Comparison of ENCODE assay signal across 26 cellular contexts in genomic region chr5:32024751-32025150, GRCh38.
"Had no signal": no experiment of that assay in that cellular context is flagged by ENCODE, and none has a peak within 500 bp of the region (broad histone marks: within the 10 kb centered on the region; RNA-seq: fewer than 3 reads in every experiment).

No MANE protein-coding gene starts in this region.

- H3K79me2 ChIP-seq: parathyroid adenoma had no signal

- H3K4me2 ChIP-seq: smooth muscle cell had no signal

- H3K27ac Mint-ChIP-seq: nephron progenitor cell; progenitor cell of endocrine pancreas; stimulated activated effector memory CD8-positive, alpha-beta T cell treated with anti-CD3 and anti-CD28 coated beads, Interleukin-12 subunit alpha, Interleukin-12 subunit beta, amount 100 ng/mL, for 72 hours had no signal

- H3K27me3 Mint-ChIP-seq: naive thymus-derived CD8-positive, alpha-beta T cell; progenitor cell of endocrine pancreas had no signal

- H3K27ac ChIP-seq: epithelial cell of prostate, gastrocnemius medialis, parathyroid adenoma, right atrium auricular region, stomach, thyroid gland, vagina had no signal

- DNase-seq: effector CD4-positive, alpha-beta T cell; foreskin fibroblast; gastrocnemius medialis; kidney; mesendoderm; naive thymus-derived CD8-positive, alpha-beta T cell; nephron progenitor cell; occipital lobe; stimulated activated CD4-positive, alpha-beta T cell treated with anti-CD3 and anti-CD28 coated beads, Interleukin-2, amount 100 ng/mL, for 24 hours; stimulated activated CD4-positive, alpha-beta T cell treated with anti-CD3 and anti-CD28 coated beads, Interleukin-4, amount 100 ng/mL, for 24 hours; stimulated activated naive CD4-positive, alpha-beta T cell treated with Interleukin-2 at 50 U/mL for 16 hours; stomach; thyroid gland; trophoblast cell had no signal

- H3K9me3 Mint-ChIP-seq: nephron progenitor cell; stimulated activated effector memory CD8-positive, alpha-beta T cell treated with anti-CD3 and anti-CD28 coated beads, Interleukin-12 subunit alpha, Interleukin-12 subunit beta, amount 100 ng/mL, for 72 hours had no signal

- H3K4me1 ChIP-seq: parathyroid adenoma had no signal

- H3K9me3 ChIP-seq: gastrocnemius medialis, right atrium auricular region, stomach, thyroid gland, vagina had no signal

- H3K4me3 Mint-ChIP-seq: naive thymus-derived CD8-positive, alpha-beta T cell; nephron progenitor cell; stimulated activated effector memory CD8-positive, alpha-beta T cell treated with anti-CD3 and anti-CD28 coated beads, Interleukin-12 subunit alpha, Interleukin-12 subunit beta, amount 100 ng/mL, for 72 hours had no signal

- H3K9ac ChIP-seq: parathyroid adenoma had no signal

- FAIRE-seq: colon, kidney had no signal

- H3K36me3 Mint-ChIP-seq: naive thymus-derived CD8-positive, alpha-beta T cell; stimulated activated effector memory CD8-positive, alpha-beta T cell treated with anti-CD3 and anti-CD28 coated beads, Interleukin-12 subunit alpha, Interleukin-12 subunit beta, amount 100 ng/mL, for 72 hours had no signal

- ATAC-seq: esophagus mucosa; gastrocnemius medialis; left lobe of liver; naive thymus-derived CD8-positive, alpha-beta T cell; sciatic nerve; stimulated activated effector memory CD8-positive, alpha-beta T cell treated with anti-CD3 and anti-CD28 coated beads, Interleukin-12 subunit alpha, Interleukin-12 subunit beta, amount 100 ng/mL, for 72 hours had no signal

- H3K4me1 Mint-ChIP-seq: stimulated activated effector memory CD8-positive, alpha-beta T cell treated with anti-CD3 and anti-CD28 coated beads, Interleukin-12 subunit alpha, Interleukin-12 subunit beta, amount 100 ng/mL, for 72 hours had no signal

- H2AFZ ChIP-seq: parathyroid adenoma had no signal

- H3K4me3 ChIP-seq: dorsolateral prefrontal cortex, gastrocnemius medialis, right atrium auricular region, smooth muscle cell, stomach, thyroid gland, vagina had no signal

- H3K27me3 ChIP-seq: dorsolateral prefrontal cortex, gastrocnemius medialis, right atrium auricular region, stomach, thyroid gland, vagina had no signal

- H3K36me3 ChIP-seq: gastrocnemius medialis, right atrium auricular region, stomach, thyroid gland, vagina had no signal
